In genomic region chr3:58521002-58521670, GRCh38 we compare ENCODE assay signal across 15 cellular contexts. TPM values are rescaled to one million over a fixed set of nuclear protein-coding genes. Genes with fewer than 3 reads are reported as not detected.
DNase-seq lines count a peak whose midpoint lies in the region; ATAC-seq, FAIRE-seq and TF ChIP-seq lines count a peak whose summit lies in the region.
"Had no signal": no experiment of that assay in that cellular context is flagged by ENCODE, and none has a peak within 500 bp of the region (broad histone marks: within the 10 kb centered on the region; RNA-seq: fewer than 3 reads in every experiment).

No MANE protein-coding gene starts in this region.

- WGBS in small intestine, 3 donors = 72 to 79% (median 74%) methylated on average over 6 to 7 of the region's 7 CpGs

- no TSS peak for BruUV-seq in OCI-LY7 (replicated peaks; lab: Mats Ljungman, UMichigan)

- no peak overlapping the region for H3K4me2 ChIP-seq in OCI-LY7 (ENCODE audit: low read length)

- POLR2A ChIA-PET in OCI-LY7 (lab: Charles Lee) = interaction anchor here (0.6 to 1.5 kb wide), 2 partner anchors 13 to 160 kb away, joined by 4 to 6 read pairs; no protein-coding TSS in a partner anchor

- no peak overlapping the region for H3K27ac ChIP-seq in OCI-LY7 (ENCODE audit: low read depth, low read length, poor library complexity, severe bottlenecking)
- H3K27ac ChIP-seq in small intestine (ENCODE audit: low read depth in 1 of 2, low read length in 1 of 2) = no peak overlapping the region
- H3K27ac ChIP-seq: BLaER1 treated with 17β-estradiol and CSF1 and Interleukin-3, amounts not matched to agents 10 nM and 100 nM had no signal

- no peak for TF ChIP-seq CTCF in OCI-LY7 (conservative IDR thresholded peaks at IDR 0.05; ENCODE audit: low read length)

- peak; percentile 62 for DNase-seq in Daoy (ENCODE audit: low read depth)
- peak; percentile 32 for DNase-seq in H4 (ENCODE audit: low spot score)
- peak; percentile 40 for DNase-seq in RCC 7860 (ENCODE audit: low spot score)
- peak; percentile 81 for DNase-seq in left lobe of liver (ENCODE audit: low spot score)
- no peak for DNase-seq in activated CD8-positive, alpha-beta memory T cell treated with anti-CD3 and anti-CD28 coated beads for 24 hours
- DNase-seq in OCI-LY7 (ENCODE audit: low spot score) = no peak
- DNase-seq in small intestine = no peak
- DNase-seq: activated CD8-positive, alpha-beta T cell treated with anti-CD3 and anti-CD28 coated beads, Interleukin-2, amount 10 ng/mL, durations not matched to agents 7 days and 5 days; dermis blood vessel endothelial cell; foreskin fibroblast; HFFc6; NK-92 treated with Interleukin-12 subunit alpha and Interleukin-12 subunit beta, amount 100 ng/mL, for 24 hours had no signal

- CTCF ChIA-PET in OCI-LY7 (lab: Charles Lee; ENCODE audit: unreplicated experiment) = no interaction called here

- no peaks in the 10 kb centered on the region for H3K27me3 ChIP-seq in small intestine (ENCODE audit: control insufficient read depth in 2 of 2, insufficient read depth in 2 of 2, low read length in 2 of 2)
- H3K27me3 ChIP-seq: BLaER1 treated with 17β-estradiol and CSF1 and Interleukin-3, amounts not matched to agents 10 nM and 100 nM had no signal

- no peaks in the 10 kb centered on the region for H3K79me2 ChIP-seq in OCI-LY7 (ENCODE audit: insufficient read depth, low read depth, low read length)

- H3K9me3 ChIP-seq in OCI-LY7 (ENCODE audit: low read length) (no peaks in the 10 kb centered on the region), small intestine (ENCODE audit: control insufficient read depth, low read depth) (no peaks in the 10 kb centered on the region)
- H3K9me3 ChIP-seq: BLaER1 treated with 17β-estradiol and CSF1 and Interleukin-3, amounts not matched to agents 10 nM and 100 nM had no signal

- H2AFZ ChIP-seq in OCI-LY7 (ENCODE audit: low read length) = no peak overlapping the region

- H3K36me3 ChIP-seq in OCI-LY7 (ENCODE audit: insufficient read depth, low read length) (no peaks in the 10 kb centered on the region), small intestine (ENCODE audit: control insufficient read depth in 2 of 2, insufficient read depth in 2 of 2, low read length in 2 of 2) (peaks cover 5 to 10% of the 10 kb centered on the region in 2 donors)
- H3K36me3 ChIP-seq: BLaER1 treated with 17β-estradiol and CSF1 and Interleukin-3, amounts not matched to agents 10 nM and 100 nM had no signal

- FAIRE-seq in RCC 7860 (lab: Jason Lieb, UNC) = no peak
- no peak for FAIRE-seq in small intestine (lab: Jason Lieb, UNC)

- intact Hi-C loops in OCI-LY7 (cut with micrococcal nuclease; ENCODE audit: unreplicated experiment) = no loop called here

- peak; percentile 47 for ATAC-seq in left lobe of liver
- no peak for ATAC-seq in GM18498 (IDR thresholded peaks at IDR 0.05; ENCODE audit: unreplicated experiment)
- ATAC-seq: activated CD8-positive, alpha-beta T cell treated with anti-CD3 and anti-CD28 coated beads, Interleukin-2, amount 10 ng/mL, durations not matched to agents 7 days and 5 days had no signal

- H4K20me1 ChIP-seq in OCI-LY7 (ENCODE audit: insufficient read depth, low read length) = no peaks in the 10 kb centered on the region
- H4K20me1 ChIP-seq: BLaER1 treated with 17β-estradiol and CSF1 and Interleukin-3, amounts not matched to agents 10 nM and 100 nM had no signal

- H3K4me1 ChIP-seq in OCI-LY7 (ENCODE audit: insufficient read depth, low read length, poor library complexity, severe bottlenecking) (no peaks in the 10 kb centered on the region), small intestine (ENCODE audit: control insufficient read depth in 2 of 2, insufficient read depth in 1 of 2, low read depth in 1 of 2, low read length in 1 of 2) (no peaks in the 10 kb centered on the region)

- H3K4me3 ChIP-seq in OCI-LY7 (ENCODE audit: low read depth, low read length, poor library complexity, severe bottlenecking) = no peak overlapping the region
- no peak overlapping the region for H3K4me3 ChIP-seq in small intestine (ENCODE audit: low read depth in 1 of 2, low read length in 2 of 2)
- H3K4me3 ChIP-seq: BLaER1 treated with 17β-estradiol and CSF1 and Interleukin-3, amounts not matched to agents 10 nM and 100 nM had no signal

- H3K9me2 ChIP-seq in OCI-LY7 (ENCODE audit: insufficient read depth, low read length) = no peaks in the 10 kb centered on the region

RNA-seq across cellular contexts. Expression of gene ACOX2, which starts 15.9 kb away (rescaled TPM):
- total RNA-seq in Daoy (2014; rRNA removed; shearing (Covaris generic)) = 0.11 and 4.2 TPM in 2 replicates
- total RNA-seq in H4 (2014; rRNA removed; shearing (Covaris generic)) = 3.8 and 5.7 TPM in 2 replicates
- total RNA-seq in left lobe of liver (285 TPM), OCI-LY7 (2022) (not detected in 2 replicates)
- not detected in 2 replicates for total RNA-seq in OCI-LY7 (2014; rRNA removed; shearing (Covaris generic))
- polyA plus RNA-seq in small intestine = 100 to 1,000 TPM in 1 of 3 donors, 10 to 100 TPM in 2; 34.5 to 156 (median 68.6) TPM
- total RNA-seq: activated CD8-positive, alpha-beta T cell treated with anti-CD3 and anti-CD28 coated beads, Interleukin-2, amount 10 ng/mL, durations not matched to agents 7 days and 5 days; T-helper 1 cell treated with Interleukin-12 subunit alpha and Interleukin-12 subunit beta and Interleukin-4 antibody, amounts not matched to agents 30 ng/mL and 1 ng/mL, for 36 hours had no signal

RNA-seq across cellular contexts. Expression of gene KCTD6, which starts 29.2 kb away (rescaled TPM):
- total RNA-seq in Daoy (2014; rRNA removed; shearing (Covaris generic)) = 2.2 and 3.5 TPM in 2 replicates
- total RNA-seq in H4 (2014; rRNA removed; shearing (Covaris generic)) = 7.9 and 11.1 TPM in 2 replicates
- 5.2 TPM for total RNA-seq in left lobe of liver
- 12.6 and 17.1 TPM in 2 replicates for total RNA-seq in OCI-LY7 (2014; rRNA removed; shearing (Covaris generic))
- total RNA-seq in OCI-LY7 (2022) = 16.4 and 16.6 TPM in 2 replicates
- polyA plus RNA-seq in small intestine = 1 to 10 TPM; 2.4 to 5.3 (median 4.0) TPM

RNA-seq across cellular contexts. Expression of gene FAM107A, which starts 56.1 kb away (rescaled TPM):
- 0.11 TPM in 1 of 2 replicates, not detected in the other for total RNA-seq in Daoy (2014; rRNA removed; shearing (Covaris generic))
- total RNA-seq in H4 (2014; rRNA removed; shearing (Covaris generic)) = not detected in 2 replicates
- total RNA-seq in left lobe of liver (0.88 TPM), OCI-LY7 (2022) (not detected in 2 replicates)
- total RNA-seq in OCI-LY7 (2014; rRNA removed; shearing (Covaris generic)) = not detected in 2 replicates
- 10 to 100 TPM in 1 of 3 donors, 1 to 10 TPM in 2; 1.6 to 40.7 (median 4.1) TPM for polyA plus RNA-seq in small intestine
- total RNA-seq: activated CD8-positive, alpha-beta T cell treated with anti-CD3 and anti-CD28 coated beads, Interleukin-2, amount 10 ng/mL, durations not matched to agents 7 days and 5 days; T-helper 1 cell treated with Interleukin-12 subunit alpha and Interleukin-12 subunit beta and Interleukin-4 antibody, amounts not matched to agents 30 ng/mL and 1 ng/mL, for 36 hours had no signal

Comparison
In these comparisons a context has a peak if more than half of its experiments do, and no peak if none do; other contexts are left out.
1. DNase-seq: peak in Daoy (single experiment), H4 (single experiment), RCC 7860 (single experiment) and left lobe of liver (single experiment); none in activated CD8-positive, alpha-beta memory T cell treated with anti-CD3 and anti-CD28 coated beads for 24 hours (single experiment), OCI-LY7 (single experiment) and small intestine (single experiment).
2. RNA of gene ACOX2, which starts 15.9 kb away (total RNA-seq): 285 TPM in left lobe of liver (single experiment); 3.8 to 5.7 TPM in H4, 0.11 to 4.2 TPM in Daoy and not detected in OCI-LY7; every median in the first group is over 10 times any median in the second.